In the genomic region with DNA sequence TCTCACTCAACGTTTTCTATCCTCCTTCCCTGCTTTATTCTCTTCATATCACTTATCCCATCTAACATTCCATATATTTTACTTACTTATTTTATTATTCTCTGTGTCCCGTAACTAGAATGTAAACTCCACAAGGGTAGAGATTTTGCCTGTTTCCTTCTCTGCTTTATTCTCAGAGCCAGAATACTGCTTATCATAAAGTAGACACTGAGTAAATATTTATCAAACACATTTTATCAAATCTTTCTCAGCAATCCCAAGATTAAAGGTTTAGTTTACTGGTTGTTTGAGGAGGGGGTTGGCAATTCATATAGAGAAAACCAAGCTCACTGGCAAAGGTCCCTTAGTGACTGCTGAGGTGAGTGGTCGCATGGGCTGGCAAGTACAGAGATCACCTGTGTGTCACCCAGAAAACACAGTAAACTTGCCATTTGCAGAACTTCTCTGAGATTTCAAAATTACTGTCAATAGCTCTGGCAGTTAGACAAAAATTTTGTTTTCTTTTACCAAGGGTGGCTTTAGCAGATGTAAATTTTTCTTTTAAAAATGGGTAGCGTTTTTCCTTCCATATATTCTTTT, we compare ENCODE assay signal across 35 cellular contexts.
DNase-seq lines count a peak whose midpoint lies in the region; ATAC-seq, FAIRE-seq and TF ChIP-seq lines count a peak whose summit lies in the region.
"Had no signal": no experiment of that assay in that cellular context is flagged by ENCODE, and none has a peak within 500 bp of the region (broad histone marks: within the 10 kb centered on the region; RNA-seq: fewer than 3 reads in every experiment).

No MANE protein-coding gene starts in this region.

- peak in 3 of 4 donors; percentile 25 to 73 (median 66) for ATAC-seq in right lobe of liver
- no peak for ATAC-seq in HepG2
- peak; percentile 36 for ATAC-seq in left lobe of liver
- ATAC-seq in pancreas: peak in 3 of 4 donors; percentile 34 to 93 (median 48)
- no peak for ATAC-seq in right cardiac atrium
- ATAC-seq: A549; CD8-positive, alpha-beta T cell had no signal

- no peak for FAIRE-seq in HepG2 (lab: Jason Lieb, UNC)
- FAIRE-seq in pancreas (lab: Jason Lieb, UNC): no peak
- FAIRE-seq: A204.1, A549, D721Med had no signal

- no peak overlapping the region for H3K4me2 ChIP-seq in HepG2 (ENCODE audit: low read depth, low read length)
- H3K4me2 ChIP-seq: A549; BLaER1; BLaER1 treated with 17β-estradiol and CSF1 and Interleukin-3, amounts not matched to agents 10 nM and 100 nM had no signal

- CTCF ChIA-PET in HepG2 (lab: Yijun Ruan, JAX; ENCODE audit: low intra/inter-chr PET ratio, low total read pairs) (no interaction called here), A673 (lab: Charles Lee) (no interaction called here)

- POLR2A ChIA-PET in HepG2 (lab: Yijun Ruan, JAX) (no interaction called here), A673 (lab: Charles Lee; ENCODE audit: low non-redundant PET) (no interaction called here)

- WGBS in right lobe of liver (ENCODE audit: insufficient coverage, low coverage, low lambda C conversion rate, missing lambda C conversion rate): 33% methylated on average over 4 of the region's 4 CpGs
- 1% methylated on average over 4 of the region's 4 CpGs for WGBS in HepG2 (ENCODE audit: low lambda C conversion rate)
- WGBS in pancreas, 2 donors: 24 to 28% methylated on average over 4 of the region's 4 CpGs
- 78% methylated on average over 4 of the region's 4 CpGs for WGBS in right cardiac atrium

- TF ChIP-seq POLR2A in right lobe of liver (IDR thresholded peaks at IDR 0.05) (no peak), HepG2 (IDR thresholded peaks at IDR 0.05; ENCODE audit: insufficient read depth in 1 of 2, low read depth in 2 of 2, low read length in 2 of 2) (no peak)

- no peak overlapping the region for H2AFZ ChIP-seq in HepG2 (ENCODE audit: low read length)

- no peak for TF ChIP-seq RAD21 in HepG2 (CRISPR knock-in tag; IDR thresholded peaks at IDR 0.05)

- H3K36me3 ChIP-seq in right lobe of liver (no peaks in the 10 kb centered on the region), HepG2 (replicated peaks in 1 of 2; ENCODE audit: control insufficient read depth in 1 of 2, insufficient read depth in 2 of 2, low read length in 2 of 2) (no peaks in the 10 kb centered on the region), A673 (ENCODE audit: insufficient read depth, low read length, poor library complexity, severe bottlenecking) (no peaks in the 10 kb centered on the region), pancreas (no peaks in the 10 kb centered on the region)
- H3K36me3 ChIP-seq: BE2C; BLaER1; BLaER1 treated with 17β-estradiol and CSF1 and Interleukin-3, amounts not matched to agents 10 nM and 100 nM had no signal

- in situ Hi-C loops in HepG2 (cut with HindIII; ENCODE audit: extremely low pct_ligation_motif_present, low pct_unique_long_range_greater_than_20kb): no loop called here

- BruUV-seq in HepG2 (replicated peaks; lab: Mats Ljungman, UMichigan): no TSS peak
- BruUV-seq in A673 (replicated peaks; lab: Mats Ljungman, UMichigan): no TSS peak

- TF ChIP-seq EP300 in HepG2 (IDR thresholded peaks at IDR 0.05; ENCODE audit: low read depth in 2 of 2, low read length in 2 of 2) (no peak), HepG2 (CRISPR knock-in tag; IDR thresholded peaks at IDR 0.05; ENCODE audit: borderline replicate concordance) (no peak)

- H3K79me2 ChIP-seq in HepG2 (ENCODE audit: insufficient read depth, low read length): no peaks in the 10 kb centered on the region

- TF ChIP-seq CTCF in right lobe of liver (IDR thresholded peaks at IDR 0.05): no peak
- no peak for TF ChIP-seq CTCF in HepG2 (CRISPR knock-in tag; IDR thresholded peaks at IDR 0.05)
- TF ChIP-seq CTCF in A673 (conservative IDR thresholded peaks at IDR 0.05; ENCODE audit: low read depth, low read length): no peak
- TF ChIP-seq CTCF in pancreas (IDR thresholded peaks at IDR 0.05): no peak

- H3K9me3 ChIP-seq in right lobe of liver (no peaks in the 10 kb centered on the region), HepG2 (ENCODE audit: low read length) (no peaks in the 10 kb centered on the region), A673 (ENCODE audit: low read depth, low read length, poor library complexity, severe bottlenecking) (no peaks in the 10 kb centered on the region), pancreas (no peaks in the 10 kb centered on the region), right cardiac atrium (ENCODE audit: control insufficient read depth, low read length) (no peaks in the 10 kb centered on the region)
- H3K9me3 ChIP-seq: A549, BE2C, BLaER1, Caco-2 had no signal

- intact Hi-C loops in right lobe of liver (cut with DNase I): no loop called here
- intact Hi-C loops in HepG2 (cut with micrococcal nuclease; ENCODE audit: unreplicated experiment): no loop called here
- intact Hi-C loops in A673 (cut with micrococcal nuclease; ENCODE audit: unreplicated experiment): no loop called here
- intact Hi-C loops in pancreas (cut with DNase I): no loop called here
- intact Hi-C loops in right cardiac atrium (cut with DNase I): no loop called here

- H3K27ac ChIP-seq in right lobe of liver (no peak overlapping the region), HepG2 (ENCODE audit: extremely low read length, insufficient read depth, low read length) (no peak overlapping the region), A673 (ENCODE audit: low read depth, low read length, poor library complexity, severe bottlenecking) (peak overlapping the region; percentile 31), pancreas (no peak overlapping the region), right cardiac atrium (ENCODE audit: low read length) (no peak overlapping the region)
- H3K27ac ChIP-seq: 22Rv1; A549; BLaER1; BLaER1 treated with 17β-estradiol and CSF1 and Interleukin-3, amounts not matched to agents 10 nM and 100 nM; C4-2B had no signal

- no peaks in the 10 kb centered on the region for H3K27me3 ChIP-seq in right lobe of liver
- H3K27me3 ChIP-seq in HepG2 (ENCODE audit: control insufficient read depth in 1 of 2, insufficient read depth in 2 of 2, low read length in 2 of 2): no peaks in the 10 kb centered on the region
- no peaks in the 10 kb centered on the region for H3K27me3 ChIP-seq in A673 (replicated peaks; ENCODE audit: insufficient read depth, low read depth, low read length, poor library complexity)
- no peaks in the 10 kb centered on the region for H3K27me3 ChIP-seq in pancreas
- H3K27me3 ChIP-seq in right cardiac atrium (ENCODE audit: control insufficient read depth, insufficient read depth): no peaks in the 10 kb centered on the region
- H3K27me3 ChIP-seq: BE2C; BLaER1; BLaER1 treated with 17β-estradiol and CSF1 and Interleukin-3, amounts not matched to agents 10 nM and 100 nM had no signal

- H4K20me1 ChIP-seq in HepG2 (ENCODE audit: insufficient read depth, low read length): no peaks in the 10 kb centered on the region
- H4K20me1 ChIP-seq: BLaER1; BLaER1 treated with 17β-estradiol and CSF1 and Interleukin-3, amounts not matched to agents 10 nM and 100 nM had no signal

- no peak for DNase-seq in right lobe of liver
- DNase-seq in HepG2 (ENCODE audit: low spot score): no peak
- DNase-seq in A673 (ENCODE audit: low spot score): no peak
- DNase-seq in left lobe of liver (ENCODE audit: low spot score): no peak
- DNase-seq in pancreas: peak in 1 of 6 donors; percentile 15
- no peak for DNase-seq in SIG-M5 (lab: John Stamatoyannopoulos, UW)
- DNase-seq in right cardiac atrium: no peak
- no peak for DNase-seq in mesenteric fat pad (ENCODE audit: low spot score)
- DNase-seq: 8988T; ACHN; AML-193; BE2C; C1 segment of cervical spinal cord; Caco-2; Calu3; CD4-positive, alpha-beta memory T cell; CD4-positive, alpha-beta T cell; CD4-positive, CD25-positive, alpha-beta regulatory T cell; CD8-positive, alpha-beta memory T cell; CD8-positive, alpha-beta T cell; COR-L47; DMS 273 treated with DMSO at 0.1 percent for 48 hours; DMS153; DMS53; DMS79; DMS79 treated with DMSO at 0.1 percent for 48 hours; DND-41; EL had no signal

- peaks cover 0 to 9% (median 3%) of the 10 kb centered on the region in 4 donors for H3K4me1 ChIP-seq in right lobe of liver
- no peaks in the 10 kb centered on the region for H3K4me1 ChIP-seq in HepG2 (ENCODE audit: insufficient read depth, low read length)
- H3K4me1 ChIP-seq in A673 (ENCODE audit: insufficient read depth, low read length, poor library complexity, severe bottlenecking): peaks cover 16% of the 10 kb centered on the region
- H3K4me1 ChIP-seq in pancreas: peaks cover 0 to 12% (median 4%) of the 10 kb centered on the region in 3 donors
- H3K4me1 ChIP-seq in right cardiac atrium (ENCODE audit: control insufficient read depth, insufficient read depth, low read length): no peaks in the 10 kb centered on the region
- H3K4me1 ChIP-seq: A549; BE2C; BLaER1; BLaER1 treated with 17β-estradiol and CSF1 and Interleukin-3, amounts not matched to agents 10 nM and 100 nM had no signal

- H3K9ac ChIP-seq in HepG2 (ENCODE audit: insufficient read depth, low read depth, low read length): no peak overlapping the region
- H3K9ac ChIP-seq: BLaER1; BLaER1 treated with 17β-estradiol and CSF1 and Interleukin-3, amounts not matched to agents 10 nM and 100 nM had no signal

- H3K4me3 ChIP-seq in right lobe of liver (no peak overlapping the region), HepG2 (replicated peaks in 1 of 3; ENCODE audit: insufficient read depth in 1 of 3, low read depth in 2 of 3, low read length in 3 of 3) (no peak overlapping the region), A673 (ENCODE audit: low read depth, low read length, poor library complexity, severe bottlenecking) (no peak overlapping the region), pancreas (no peak overlapping the region), right cardiac atrium (ENCODE audit: low read length) (no peak overlapping the region)
- H3K4me3 ChIP-seq: A549; BLaER1; BLaER1 treated with 17β-estradiol and CSF1 and Interleukin-3, amounts not matched to agents 10 nM and 100 nM had no signal

Comparison
In these comparisons a context has a peak if more than half of its experiments do, and no peak if none do; other contexts are left out.
1. ATAC-seq: peak in right lobe of liver (3 of 4), left lobe of liver (single experiment) and pancreas (3 of 4); none in HepG2 (single experiment) and right cardiac atrium (0 of 2).